In genomic region chr12:76784600-76785051, GRCh38 we compare ENCODE assay signal across 15 cellular contexts. TPM values are rescaled to one million over a fixed set of nuclear protein-coding genes. Genes with fewer than 3 reads are reported as not detected.
A peak's percentile ranks its signal among the peaks of the same experiment; 100 is the strongest.
DNase-seq lines count a peak whose midpoint lies in the region; ATAC-seq, FAIRE-seq and TF ChIP-seq lines count a peak whose summit lies in the region.
"Had no signal": no experiment of that assay in that cellular context is flagged by ENCODE, and none has a peak within 500 bp of the region (broad histone marks: within the 10 kb centered on the region; RNA-seq: fewer than 3 reads in every experiment).

No MANE protein-coding gene starts in this region.

- TSS peak; percentile 29 for BruUV-seq in PC-3 (replicated peaks; lab: Mats Ljungman, UMichigan)

- H3K27ac ChIP-seq in PC-3 (ENCODE audit: low read length) (peak overlapping the region; percentile 70), neutrophil (peak overlapping the region; percentile 80), upper lobe of right lung (no peak overlapping the region)
- H3K27ac ChIP-seq: BLaER1 treated with 17β-estradiol and CSF1 and Interleukin-3, amounts not matched to agents 10 nM and 100 nM; upper lobe of left lung had no signal

- no peak for TF ChIP-seq POLR2A in H54 (IDR thresholded peaks at IDR 0.05; ENCODE audit: low read depth, low read length)

- no peaks in the 10 kb centered on the region for H4K20me1 ChIP-seq in PC-3 (ENCODE audit: low read length)

- H3K4me3 ChIP-seq in AG04449 (ENCODE audit: low read depth, low read length): no peak overlapping the region
- H3K4me3 ChIP-seq in PC-3 (ENCODE audit: low read length): no peak overlapping the region
- no peak overlapping the region for H3K4me3 ChIP-seq in neutrophil (ENCODE audit: low read depth in 1 of 2, low read length in 1 of 2)
- H3K4me3 ChIP-seq in upper lobe of right lung: no peak overlapping the region
- H3K4me3 ChIP-seq: BLaER1 treated with 17β-estradiol and CSF1 and Interleukin-3, amounts not matched to agents 10 nM and 100 nM; upper lobe of left lung had no signal

- H3K79me2 ChIP-seq in PC-3 (ENCODE audit: low read length): peaks cover 92% of the 10 kb centered on the region

- H3F3A ChIP-seq in PC-3 (ENCODE audit: low read length, unreplicated experiment): no peaks in the 10 kb centered on the region

- H3K4me1 ChIP-seq in PC-3 (ENCODE audit: insufficient read depth, low read length) (peaks cover 15% of the 10 kb centered on the region), neutrophil (ENCODE audit: control insufficient read depth in 1 of 2, insufficient read depth in 1 of 2, low read depth in 1 of 2, low read length in 1 of 2) (peaks cover 16 to 31% of the 10 kb centered on the region in 2 experiments), upper lobe of right lung (peaks cover 12% of the 10 kb centered on the region)

- TF ChIP-seq CTCF in AG04449 (IDR thresholded peaks at IDR 0.05; ENCODE audit: insufficient read depth, low read length, missing control alignments) (no peak), PC-3 (conservative IDR thresholded peaks at IDR 0.05; ENCODE audit: low read depth, low read length) (no peak), neutrophil (IDR thresholded peaks at IDR 0.05) (no peak), upper lobe of right lung (IDR thresholded peaks at IDR 0.05) (no peak)

- POLR2A ChIA-PET in AG04449 (lab: Yijun Ruan, JAX) (interaction anchor here (0.7 kb wide), 2 partner anchors 65 to 760 kb away, joined by 3 read pairs; no protein-coding TSS in a partner anchor), PC-3 (lab: Charles Lee; ENCODE audit: unreplicated experiment) (no interaction called here)

- no peak overlapping the region for H2AFZ ChIP-seq in PC-3 (ENCODE audit: low read length)

- DNase-seq in AG04449 (ENCODE audit: low read depth, low spot score): peak; percentile 40
- DNase-seq in PC-3: peak; percentile 43
- peak; percentile 37 for DNase-seq in fibroblast of the conjunctiva (ENCODE audit: low read depth)
- no peak for DNase-seq in germinal center (ENCODE audit: low spot score)
- DNase-seq in upper lobe of right lung: no peak
- no peak for DNase-seq in H54 (ENCODE audit: insufficient read length, low spot score)
- no peak for DNase-seq in COLO668 (lab: John Stamatoyannopoulos, UW; ENCODE audit: unreplicated experiment)
- DNase-seq: activated CD4-positive, CD25-positive, alpha-beta regulatory T cell treated with anti-CD3 and anti-CD28 coated beads, Interleukin-2, amount 50 U/mL, for 72 hours; NCI-H2171 treated with DMSO at 0.1 percent for 48 hours; SHP77; stimulated activated CD4-positive, alpha-beta T cell treated with anti-CD3 and anti-CD28 coated beads, Interleukin-4, amount 100 ng/mL, for 24 hours; upper lobe of left lung had no signal

- FAIRE-seq in H54 (lab: Jason Lieb, UNC): no peak
- FAIRE-seq: HepG2 had no signal

- ATAC-seq in PC-3 (peak; percentile 44), upper lobe of right lung (no peak)
- ATAC-seq: HepG2 had no signal

- peak overlapping the region; percentile 6; the same call in 1 of the 2 replicates for H3K9ac ChIP-seq in PC-3 (ENCODE audit: low read length)
- H3K9ac ChIP-seq: BLaER1 treated with 17β-estradiol and CSF1 and Interleukin-3, amounts not matched to agents 10 nM and 100 nM had no signal

- H3K27me3 ChIP-seq in PC-3 (ENCODE audit: low read length) (no peaks in the 10 kb centered on the region), neutrophil (no peaks in the 10 kb centered on the region), upper lobe of right lung (no peaks in the 10 kb centered on the region)
- H3K27me3 ChIP-seq: BLaER1 treated with 17β-estradiol and CSF1 and Interleukin-3, amounts not matched to agents 10 nM and 100 nM; upper lobe of left lung had no signal

- intact Hi-C loops in PC-3 (cut with micrococcal nuclease) (loop anchor here (1.0 kb wide), 1 partner anchor 20 kb away; the partner anchor contains the start of gene ZDHHC17), upper lobe of right lung (cut with DNase I) (no loop called here)

- CTCF ChIA-PET in AG04449 (lab: Yijun Ruan, JAX): interaction anchor here (0.6 to 1.7 kb wide), 5 partner anchors 9 to 226 kb away, joined by 3 to 5 read pairs (median 4); no protein-coding TSS in a partner anchor
- CTCF ChIA-PET in PC-3 (lab: Charles Lee): interaction anchor here (0.6 kb wide), 1 partner anchor 404 kb away, joined by 11 read pairs; no protein-coding TSS in a partner anchor

- peak overlapping the region; percentile 5; the same call in 1 of the 2 replicates for H3K4me2 ChIP-seq in PC-3 (ENCODE audit: low read length)
- H3K4me2 ChIP-seq: BLaER1 treated with 17β-estradiol and CSF1 and Interleukin-3, amounts not matched to agents 10 nM and 100 nM had no signal

- H3K9me3 ChIP-seq in PC-3 (ENCODE audit: low read length): no peaks in the 10 kb centered on the region
- no peaks in the 10 kb centered on the region for H3K9me3 ChIP-seq in neutrophil
- no peaks in the 10 kb centered on the region for H3K9me3 ChIP-seq in upper lobe of right lung
- H3K9me3 ChIP-seq: upper lobe of left lung had no signal

- H3K36me3 ChIP-seq in PC-3 (ENCODE audit: low read depth, low read length) (no peaks in the 10 kb centered on the region), neutrophil (no peaks in the 10 kb centered on the region), upper lobe of right lung (no peaks in the 10 kb centered on the region)
- H3K36me3 ChIP-seq: upper lobe of left lung had no signal

- H3K9me2 ChIP-seq in PC-3 (replicated peaks; ENCODE audit: low read length): no peaks in the 10 kb centered on the region

RNA-seq across cellular contexts. Expression of gene ZDHHC17, which starts 20.7 kb away (rescaled TPM):
- total RNA-seq in PC-3 (2014; rRNA removed) (35.3 and 42.4 TPM in 2 replicates), upper lobe of right lung (35.0 TPM)

Comparison
In these comparisons a context has a peak if more than half of its experiments do, and no peak if none do; other contexts are left out.
1. DNase-seq: peak in AG04449 (single experiment), PC-3 (single experiment) and fibroblast of the conjunctiva (single experiment); none in germinal center (single experiment), upper lobe of right lung (single experiment), H54 (single experiment) and COLO668 (single experiment).